18 cellular contexts compared by ENCODE assay signal in genomic region chr6:121376411-121376810, GRCh38. TPM values are rescaled to one million over a fixed set of nuclear protein-coding genes. Genes with fewer than 3 reads are reported as not detected.
"Had no signal": no experiment of that assay in that cellular context is flagged by ENCODE, and none has a peak within 500 bp of the region (broad histone marks: within the 10 kb centered on the region; RNA-seq: fewer than 3 reads in every experiment).

No MANE protein-coding gene starts in this region.

- H3K4me1 ChIP-seq: esophagus muscularis mucosa, foreskin keratinocyte, gastroesophageal sphincter, heart left ventricle, left lung, lower lobe of right lung had no signal

- ATAC-seq: effector memory CD8-positive, alpha-beta T cell; foreskin keratinocyte; gastroesophageal sphincter; heart left ventricle; left cardiac atrium; left lung; left ventricle myocardium superior; lower lobe of right lung; naive thymus-derived CD4-positive, alpha-beta T cell had no signal

- H3K4me1 Mint-ChIP-seq: naive thymus-derived CD4-positive, alpha-beta T cell had no signal

- H2AFZ ChIP-seq: hepatocyte had no signal

- H3K27ac Mint-ChIP-seq: effector memory CD8-positive, alpha-beta T cell; naive thymus-derived CD4-positive, alpha-beta T cell had no signal

- DNase-seq: dermis blood vessel endothelial cell; dorsolateral prefrontal cortex; effector CD4-positive, alpha-beta T cell; effector memory CD8-positive, alpha-beta T cell; foreskin keratinocyte; heart left ventricle; hypothalamus; left cardiac atrium; left lung; left ventricle myocardium superior; lower lobe of right lung; mesenchymal stem cell; midbrain; naive thymus-derived CD4-positive, alpha-beta T cell had no signal

- H3K36me3 ChIP-seq: esophagus muscularis mucosa, gastroesophageal sphincter, heart left ventricle, left lung, lower lobe of right lung had no signal

- H3K79me2 ChIP-seq: hepatocyte had no signal

- H3K27ac ChIP-seq: coronary artery, dorsolateral prefrontal cortex, esophagus muscularis mucosa, foreskin keratinocyte, gastroesophageal sphincter, heart left ventricle, hepatocyte, left lung, lower lobe of right lung had no signal

- H3K4me2 ChIP-seq: hepatocyte had no signal

- H3K4me3 Mint-ChIP-seq: effector memory CD8-positive, alpha-beta T cell; naive thymus-derived CD4-positive, alpha-beta T cell had no signal

- H3K27me3 Mint-ChIP-seq: effector memory CD8-positive, alpha-beta T cell; naive thymus-derived CD4-positive, alpha-beta T cell had no signal

- H3K36me3 Mint-ChIP-seq: naive thymus-derived CD4-positive, alpha-beta T cell had no signal

- H3K27me3 ChIP-seq: dorsolateral prefrontal cortex, esophagus muscularis mucosa, foreskin keratinocyte, gastroesophageal sphincter, heart left ventricle, hepatocyte, left lung had no signal

- H3K4me3 ChIP-seq: coronary artery, dorsolateral prefrontal cortex, esophagus muscularis mucosa, gastroesophageal sphincter, heart left ventricle, hepatocyte, left lung, lower lobe of right lung had no signal

RNA-seq across cellular contexts. Expression of gene GJA1, which starts 59.0 kb away (rescaled TPM):
- total RNA-seq: naive thymus-derived CD4-positive, alpha-beta T cell had no signal
